8 cellular contexts compared by ENCODE assay signal in genomic region chr22:25110846-25111578, GRCh38.
A peak's percentile ranks its signal among the peaks of the same experiment; 100 is the strongest.
DNase-seq lines count a peak whose midpoint lies in the region; ATAC-seq and TF ChIP-seq lines count a peak whose summit lies in the region.

No MANE protein-coding gene starts in this region.

- 1% methylated on average over 23 of the region's 36 CpGs for WGBS in right lobe of liver (ENCODE audit: insufficient coverage, low coverage, low lambda C conversion rate, missing lambda C conversion rate)

- CTCF ChIA-PET in activated CD4-positive, alpha-beta memory T cell treated with anti-CD3 and anti-CD28 coated beads for 36 hours (lab: Charles Lee): interaction anchor here (0.7 to 5.4 kb wide), 19 partner anchors 8 to 125 kb away, joined by 3 to 38 read pairs (median 4); no protein-coding TSS in a partner anchor

- H3K9ac ChIP-seq in BLaER1 (peak overlapping the region; percentile 37; the same call in 1 of the 2 replicates), duodenal mucosa (ENCODE audit: low read depth in 1 of 2, low read length in 2 of 2) (peak overlapping the region; percentile 45 to 69)

- H3K27ac Mint-ChIP-seq in activated CD4-positive, alpha-beta memory T cell treated with anti-CD3 and anti-CD28 coated beads for 36 hours: no peak overlapping the region

- H4K20me1 ChIP-seq in BLaER1: 0 out of 2 replicates have a peak, but pooled peaks cover 4% of the 10 kb centered on the region

- peak overlapping the region; percentile 70 for H3K4me3 Mint-ChIP-seq in activated CD4-positive, alpha-beta memory T cell treated with anti-CD3 and anti-CD28 coated beads for 36 hours

- H3K27me3 ChIP-seq in BLaER1 (peaks cover 21% of the 10 kb centered on the region), HAP-1 (ENCODE audit: low read depth) (no peaks in the 10 kb centered on the region), duodenal mucosa (ENCODE audit: control insufficient read depth in 1 of 2, insufficient read depth in 2 of 2, low read length in 2 of 2) (peaks cover 0 to 3% of the 10 kb centered on the region in 2 donors), right lobe of liver (no peaks in the 10 kb centered on the region)

- peaks cover 6% of the 10 kb centered on the region for H3K36me3 Mint-ChIP-seq in activated CD4-positive, alpha-beta memory T cell treated with anti-CD3 and anti-CD28 coated beads for 36 hours

- H3K36me3 ChIP-seq in BLaER1: no peaks in the 10 kb centered on the region
- no peaks in the 10 kb centered on the region; the same call in 1 of the 2 replicates for H3K36me3 ChIP-seq in HAP-1 (replicated peaks)
- H3K36me3 ChIP-seq in duodenal mucosa (ENCODE audit: control insufficient read depth in 1 of 2, insufficient read depth in 2 of 2, low read length in 2 of 2): peaks cover 3 to 5% of the 10 kb centered on the region in 2 donors
- no peaks in the 10 kb centered on the region for H3K36me3 ChIP-seq in right lobe of liver

- no peak overlapping the region for H3K27ac ChIP-seq in BLaER1
- H3K27ac ChIP-seq in duodenal mucosa (ENCODE audit: low read depth, low read length): peak overlapping the region; percentile 58
- H3K27ac ChIP-seq in right lobe of liver: peak overlapping the region; percentile 65 to 97 (median 90)

- H3K4me1 Mint-ChIP-seq in activated CD4-positive, alpha-beta memory T cell treated with anti-CD3 and anti-CD28 coated beads for 36 hours (ENCODE audit: low read depth): peaks cover 10% of the 10 kb centered on the region

- TF ChIP-seq CTCF in right lobe of liver (IDR thresholded peaks at IDR 0.05): peak; percentile 45 to 54 (median 48)

- DNase-seq in HAP-1 (ENCODE audit: low spot score in 2 of 2) (peak; percentile 81 to 85), NCI-H524 treated with DMSO at 0.1 percent for 48 hours (lab: John Stamatoyannopoulos, UW) (peak; percentile 57), right lobe of liver (peak; percentile 87 to 93 (median 92))
- peak; percentile 62 for DNase-seq in activated CD4-positive, alpha-beta memory T cell treated with anti-CD3 and anti-CD28 coated beads for 36 hours
- peak; percentile 42 for DNase-seq in stimulated activated CD4-positive, alpha-beta T cell treated with anti-CD3 and anti-CD28 coated beads, Interleukin-4, amount 100 ng/mL, for 1 hour

- POLR2A ChIA-PET in activated CD4-positive, alpha-beta memory T cell treated with anti-CD3 and anti-CD28 coated beads for 36 hours (lab: Charles Lee): no interaction called here

- ATAC-seq in right lobe of liver (peak; percentile 58 to 79 (median 72)), HG03280 (IDR thresholded peaks at IDR 0.05; ENCODE audit: unreplicated experiment) (no peak)

- intact Hi-C loops in activated CD4-positive, alpha-beta memory T cell treated with anti-CD3 and anti-CD28 coated beads for 36 hours (cut with micrococcal nuclease): no loop called here
- intact Hi-C loops in right lobe of liver (cut with DNase I): loop anchor here in 1 of 2 donors (5.0 kb wide), 1 partner anchor 56 kb away; no protein-coding TSS in a partner anchor

- peaks cover 8% of the 10 kb centered on the region for H3K9me3 Mint-ChIP-seq in activated CD4-positive, alpha-beta memory T cell treated with anti-CD3 and anti-CD28 coated beads for 36 hours

- peak; percentile 44 for TF ChIP-seq POLR2A in right lobe of liver (IDR thresholded peaks at IDR 0.05)

- H3K9me3 ChIP-seq in BLaER1 (no peaks in the 10 kb centered on the region), HAP-1 (no peaks in the 10 kb centered on the region), duodenal mucosa (ENCODE audit: control insufficient read depth in 1 of 2, low read length in 2 of 2) (no peaks in the 10 kb centered on the region), right lobe of liver (no peaks in the 10 kb centered on the region)

- in situ Hi-C loops in HAP-1 (cut with MboI; ENCODE audit: low sequenced_read_pairs): no loop called here

- H3K4me3 ChIP-seq in BLaER1 (peak overlapping the region; percentile 66), HAP-1 (peak overlapping the region; percentile 46), duodenal mucosa (ENCODE audit: low read depth in 1 of 2, low read length in 2 of 2) (peak overlapping the region; percentile 65 to 81), right lobe of liver (peak overlapping the region; percentile 50 to 91 (median 79))

- peaks cover 63% of the 10 kb centered on the region for H3K4me1 ChIP-seq in BLaER1
- peaks cover 41% of the 10 kb centered on the region for H3K4me1 ChIP-seq in HAP-1
- peaks cover 36 to 38% of the 10 kb centered on the region in 2 donors for H3K4me1 ChIP-seq in duodenal mucosa (ENCODE audit: control insufficient read depth in 1 of 2, insufficient read depth in 2 of 2, low read length in 2 of 2)
- peaks cover 0 to 34% (median 0%) of the 10 kb centered on the region in 4 donors for H3K4me1 ChIP-seq in right lobe of liver

- peak overlapping the region; percentile 100 for H3K4me2 ChIP-seq in BLaER1

- no peaks in the 10 kb centered on the region for H3K27me3 Mint-ChIP-seq in activated CD4-positive, alpha-beta memory T cell treated with anti-CD3 and anti-CD28 coated beads for 36 hours

Comparison
In these comparisons a context has a peak if more than half of its experiments do, and no peak if none do; other contexts are left out.
1. DNase-seq: peak in every context shown above with its lines; median percentile 92 in right lobe of liver; 83 in HAP-1; 62 in activated CD4-positive, alpha-beta memory T cell treated with anti-CD3 and anti-CD28 coated beads for 36 hours; 57 in NCI-H524 treated with DMSO at 0.1 percent for 48 hours; 42 in stimulated activated CD4-positive, alpha-beta T cell treated with anti-CD3 and anti-CD28 coated beads, Interleukin-4, amount 100 ng/mL, for 1 hour.